34 cellular contexts compared by ENCODE assay signal in genomic region chr2:216887132-216887531, GRCh38. TPM values are rescaled to one million over a fixed set of nuclear protein-coding genes. Genes with fewer than 3 reads are reported as not detected.
"Had no signal": no experiment of that assay in that cellular context is flagged by ENCODE, and none has a peak within 500 bp of the region (broad histone marks: within the 10 kb centered on the region; RNA-seq: fewer than 3 reads in every experiment).

No MANE protein-coding gene starts in this region.

- DNase-seq: activated CD4-positive, alpha-beta T cell treated with anti-CD3 and anti-CD28 coated beads for 36 hours; activated CD4-positive, CD25-positive, alpha-beta regulatory T cell; activated CD8-positive, alpha-beta memory T cell treated with anti-CD3 and anti-CD28 coated beads, Interleukin-2, amount 10 ng/mL, durations not matched to agents 7 days and 5 days; activated CD8-positive, alpha-beta T cell treated with anti-CD3 and anti-CD28 coated beads, Interleukin-2, amount 10 ng/mL, durations not matched to agents 7 days and 5 days; activated naive CD4-positive, alpha-beta T cell; activated T-cell treated with anti-CD3 and anti-CD28 coated beads, Interleukin-2, amount 50 U/mL, for 72 hours; adrenal gland; aorta; body of pancreas; effector memory CD8-positive, alpha-beta T cell; head of caudate nucleus; hypothalamus; immature natural killer cell; mucosa of descending colon; nucleus accumbens; right lobe of liver; small intestine; stimulated activated CD4-positive, alpha-beta T cell treated with anti-CD3 and anti-CD28 coated beads, Interleukin-4, amount 100 ng/mL, for 24 hours; stimulated activated naive CD8-positive, alpha-beta T cell treated with anti-CD3 and anti-CD28 coated beads, Interleukin-15, amount 100 ng/mL, for 72 hours; tibial artery had no signal

- H3K9me3 ChIP-seq: adrenal gland, body of pancreas, mucosa of descending colon, right lobe of liver, tibial artery had no signal

- H3K27me3 ChIP-seq: adrenal gland, body of pancreas, right lobe of liver, tibial artery had no signal

- H3K36me3 Mint-ChIP-seq: activated CD8-positive, alpha-beta memory T cell treated with anti-CD3 and anti-CD28 coated beads, Interleukin-2, amount 10 ng/mL, durations not matched to agents 7 days and 5 days; activated naive CD4-positive, alpha-beta T cell treated with anti-CD3 and anti-CD28 coated beads, Interleukin-2, amount 50 U/mL, for 72 hours; natural killer cell treated with Interleukin-12 subunit alpha and Interleukin-12 subunit beta and Interleukin-15 and Interleukin-18, amount 100 ng/mL, for 72 hours; stimulated activated effector memory CD8-positive, alpha-beta T cell treated with anti-CD3 and anti-CD28 coated beads, Interleukin-12 subunit alpha, Interleukin-12 subunit beta, amount 100 ng/mL, for 72 hours had no signal

- H3K4me3 ChIP-seq: adrenal gland, body of pancreas, coronary artery, lung, mucosa of descending colon, right lobe of liver, tibial artery had no signal

- H3K27ac ChIP-seq: adrenal gland, body of pancreas, coronary artery, right lobe of liver, tibial artery had no signal

- H3K4me1 Mint-ChIP-seq: activated CD4-positive, alpha-beta T cell treated with anti-CD3 and anti-CD28 coated beads for 36 hours; activated CD8-positive, alpha-beta memory T cell treated with anti-CD3 and anti-CD28 coated beads, Interleukin-2, amount 10 ng/mL, durations not matched to agents 7 days and 5 days; immature natural killer cell; stimulated activated effector memory CD8-positive, alpha-beta T cell treated with anti-CD3 and anti-CD28 coated beads, Interleukin-12 subunit alpha, Interleukin-12 subunit beta, amount 100 ng/mL, for 72 hours; stimulated activated naive CD8-positive, alpha-beta T cell treated with anti-CD3 and anti-CD28 coated beads, Interleukin-15, amount 100 ng/mL, for 72 hours had no signal

- H3K9me3 Mint-ChIP-seq: effector memory CD8-positive, alpha-beta T cell; natural killer cell treated with Interleukin-12 subunit alpha and Interleukin-12 subunit beta and Interleukin-15 and Interleukin-18, amount 100 ng/mL, for 72 hours; stimulated activated naive CD8-positive, alpha-beta T cell treated with anti-CD3 and anti-CD28 coated beads, Interleukin-15, amount 100 ng/mL, for 72 hours had no signal

- ATAC-seq: activated CD4-positive, alpha-beta T cell treated with anti-CD3 and anti-CD28 coated beads for 36 hours; activated CD8-positive, alpha-beta memory T cell treated with anti-CD3 and anti-CD28 coated beads, Interleukin-2, amount 10 ng/mL, durations not matched to agents 7 days and 5 days; activated CD8-positive, alpha-beta T cell treated with anti-CD3 and anti-CD28 coated beads, Interleukin-2, amount 10 ng/mL, durations not matched to agents 7 days and 5 days; activated naive CD4-positive, alpha-beta T cell treated with anti-CD3 and anti-CD28 coated beads, Interleukin-2, amount 50 U/mL, for 72 hours; activated T-cell treated with anti-CD3 and anti-CD28 coated beads, Interleukin-2, amount 50 U/mL, for 72 hours; body of pancreas; effector memory CD8-positive, alpha-beta T cell; left lobe of liver; mucosa of descending colon; right lobe of liver; stimulated activated effector memory CD8-positive, alpha-beta T cell treated with anti-CD3 and anti-CD28 coated beads, Interleukin-12 subunit alpha, Interleukin-12 subunit beta, amount 100 ng/mL, for 72 hours; stimulated activated naive CD8-positive, alpha-beta T cell treated with anti-CD3 and anti-CD28 coated beads, Interleukin-15, amount 100 ng/mL, for 72 hours had no signal

- H3K27ac Mint-ChIP-seq: activated CD4-positive, alpha-beta T cell treated with anti-CD3 and anti-CD28 coated beads for 36 hours; activated CD8-positive, alpha-beta memory T cell treated with anti-CD3 and anti-CD28 coated beads, Interleukin-2, amount 10 ng/mL, durations not matched to agents 7 days and 5 days; activated CD8-positive, alpha-beta T cell treated with anti-CD3 and anti-CD28 coated beads, Interleukin-2, amount 10 ng/mL, durations not matched to agents 7 days and 5 days; activated naive CD4-positive, alpha-beta T cell treated with anti-CD3 and anti-CD28 coated beads, Interleukin-2, amount 50 U/mL, for 72 hours; activated T-cell treated with anti-CD3 and anti-CD28 coated beads, Interleukin-2, amount 50 U/mL, for 72 hours; effector memory CD8-positive, alpha-beta T cell; stimulated activated effector memory CD8-positive, alpha-beta T cell treated with anti-CD3 and anti-CD28 coated beads, Interleukin-12 subunit alpha, Interleukin-12 subunit beta, amount 100 ng/mL, for 72 hours; stimulated activated naive CD8-positive, alpha-beta T cell treated with anti-CD3 and anti-CD28 coated beads, Interleukin-15, amount 100 ng/mL, for 72 hours had no signal

- H3K36me3 ChIP-seq: adrenal gland, right lobe of liver, tibial artery had no signal

- H3K4me3 Mint-ChIP-seq: activated CD4-positive, alpha-beta T cell treated with anti-CD3 and anti-CD28 coated beads for 36 hours; activated CD8-positive, alpha-beta memory T cell treated with anti-CD3 and anti-CD28 coated beads, Interleukin-2, amount 10 ng/mL, durations not matched to agents 7 days and 5 days; activated CD8-positive, alpha-beta T cell treated with anti-CD3 and anti-CD28 coated beads, Interleukin-2, amount 10 ng/mL, durations not matched to agents 7 days and 5 days; activated T-cell treated with anti-CD3 and anti-CD28 coated beads, Interleukin-2, amount 50 U/mL, for 72 hours; effector memory CD8-positive, alpha-beta T cell; immature natural killer cell; natural killer cell treated with Interleukin-12 subunit alpha and Interleukin-12 subunit beta and Interleukin-15 and Interleukin-18, amount 100 ng/mL, for 72 hours; stimulated activated effector memory CD8-positive, alpha-beta T cell treated with anti-CD3 and anti-CD28 coated beads, Interleukin-12 subunit alpha, Interleukin-12 subunit beta, amount 100 ng/mL, for 72 hours; stimulated activated naive CD8-positive, alpha-beta T cell treated with anti-CD3 and anti-CD28 coated beads, Interleukin-15, amount 100 ng/mL, for 72 hours had no signal

- FAIRE-seq: small intestine had no signal

- H3K4me1 ChIP-seq: adrenal gland, body of pancreas, right lobe of liver had no signal

RNA-seq across cellular contexts. Expression of gene TNP1, which starts 27.3 kb away (rescaled TPM):
- total RNA-seq: activated CD4-positive, alpha-beta T cell treated with anti-CD3 and anti-CD28 coated beads for 36 hours; activated CD8-positive, alpha-beta memory T cell treated with anti-CD3 and anti-CD28 coated beads, Interleukin-2, amount 10 ng/mL, durations not matched to agents 7 days and 5 days; activated CD8-positive, alpha-beta T cell treated with anti-CD3 and anti-CD28 coated beads, Interleukin-2, amount 10 ng/mL, durations not matched to agents 7 days and 5 days; activated naive CD4-positive, alpha-beta T cell treated with anti-CD3 and anti-CD28 coated beads, Interleukin-2, amount 50 U/mL, for 72 hours; activated T-cell treated with anti-CD3 and anti-CD28 coated beads, Interleukin-2, amount 50 U/mL, for 72 hours; adrenal gland; aorta; body of pancreas; cerebellum; fibroblast of lung; fibroblast of villous mesenchyme; kidney epithelial cell; left lobe of liver; lung; mesenteric fat pad; mucosa of descending colon; myocyte; natural killer cell treated with Interleukin-12 subunit alpha and Interleukin-12 subunit beta and Interleukin-15 and Interleukin-18, amount 100 ng/mL, for 72 hours; right lobe of liver; T-helper 1 cell treated with Interleukin-12 subunit alpha and Interleukin-12 subunit beta and Interleukin-4 antibody, amounts not matched to agents 30 ng/mL and 1 ng/mL, for 36 hours; ureter had no signal
- polyA plus RNA-seq: adrenal gland, aorta, fibroblast of lung, immature natural killer cell, lung, small intestine had no signal
